8 cellular contexts compared by ENCODE assay signal in genomic region chr16:27314161-27314723, GRCh38. TPM values are rescaled to one million over a fixed set of nuclear protein-coding genes. Genes with fewer than 3 reads are reported as not detected.
DNase-seq lines count a peak whose midpoint lies in the region; ATAC-seq and TF ChIP-seq lines count a peak whose summit lies in the region.

No MANE protein-coding gene starts in this region.

- H3K27me3 ChIP-seq in SJSA1 (replicated peaks) (peaks cover 15% of the 10 kb centered on the region), sigmoid colon (no peaks in the 10 kb centered on the region)

- H3K27ac ChIP-seq in SJSA1, result peak overlapping the region; percentile 59
- H3K27ac ChIP-seq in angular gyrus (ENCODE audit: low read depth, low read length), result peak overlapping the region; percentile 48
- H3K27ac ChIP-seq in sigmoid colon, result peak overlapping the region; percentile 96 to 99 (median 99)

- peak; percentile 12 to 23 for TF ChIP-seq POLR2A in sigmoid colon (IDR thresholded peaks at IDR 0.05)

- no peaks in the 10 kb centered on the region for H3K27me3 Mint-ChIP-seq in Calu3 (ENCODE audit: unreplicated experiment)

- H3K27ac Mint-ChIP-seq in Calu3 (ENCODE audit: unreplicated experiment), result peak overlapping the region; percentile 80

- intact Hi-C loops in Calu3 (cut with micrococcal nuclease; ENCODE audit: unreplicated experiment) (loop anchor here (2.0 to 10.0 kb wide), 3 partner anchors 49 to 901 kb away; partner anchors contain the start of gene XPO6), sigmoid colon (cut with DNase I) (loop anchor here (2.0 kb wide), 4 partner anchors 17 to 71 kb away; partner anchors contain the start of gene NSMCE1)

- TF ChIP-seq CTCF in Calu3 (IDR thresholded peaks at IDR 0.05; ENCODE audit: unreplicated experiment) (no peak), sigmoid colon (IDR thresholded peaks at IDR 0.05) (no peak)

- peak; percentile 17 for ATAC-seq in HG02588 (IDR thresholded peaks at IDR 0.05; ENCODE audit: unreplicated experiment)

- H3K36me3 ChIP-seq in SJSA1, result peaks cover 3% of the 10 kb centered on the region; the same call in 1 of the 2 replicates
- H3K36me3 ChIP-seq in sigmoid colon, result no peaks in the 10 kb centered on the region

- BruUV-seq in Calu3 (replicated peaks; lab: Mats Ljungman, UMichigan), result TSS peak; percentile 83

- CTCF ChIA-PET in Calu3 (lab: Charles Lee), result no interaction called here

- peaks cover 64% of the 10 kb centered on the region for H3K4me1 Mint-ChIP-seq in Calu3 (ENCODE audit: low read depth, unreplicated experiment)

- no peaks in the 10 kb centered on the region for H3K9me3 Mint-ChIP-seq in Calu3 (ENCODE audit: low read depth, unreplicated experiment)

- H3K4me1 ChIP-seq in SJSA1 (replicated peaks) (peaks cover 18% of the 10 kb centered on the region), sigmoid colon (peaks cover 0 to 56% (median 53%) of the 10 kb centered on the region in 4 donors)

- peak in 1 of 4 donors; percentile 54 for TF ChIP-seq EP300 in sigmoid colon (IDR thresholded peaks at IDR 0.05)

- H3K4me3 Mint-ChIP-seq in Calu3 (ENCODE audit: low read depth, unreplicated experiment), result peak overlapping the region; percentile 82

- H3K4me3 ChIP-seq in SJSA1 (peak overlapping the region; percentile 75), sigmoid colon (peak overlapping the region; percentile 74 to 95 (median 88))

- no peaks in the 10 kb centered on the region for H3K9me3 ChIP-seq in SJSA1 (replicated peaks)
- no peaks in the 10 kb centered on the region for H3K9me3 ChIP-seq in sigmoid colon

- DNase-seq in Calu3 (peak; percentile 61), SJSA1 (ENCODE audit: low read depth in 1 of 2, low spot score in 2 of 2) (peak in 1 of 2 experiments; percentile 31), hepatic stellate cell (ENCODE audit: low spot score) (peak; percentile 82), sigmoid colon (peak; percentile 92), NCI-H2107 (lab: John Stamatoyannopoulos, UW) (no peak), NCI-H1105 treated with DMSO at 0.1 percent for 48 hours (lab: John Stamatoyannopoulos, UW) (no peak)

- 0 to 1% methylated on average over 39 of the region's 39 CpGs for WGBS in sigmoid colon, 2 donors

- H3K36me3 Mint-ChIP-seq in Calu3 (ENCODE audit: insufficient read depth, unreplicated experiment), result peaks cover 53% of the 10 kb centered on the region

RNA-seq across cellular contexts. Expression of gene IL4R, which starts 0.5 kb away (rescaled TPM):
- total RNA-seq in Calu3 (2022) (99.0 and 108 TPM in 2 replicates), sigmoid colon (100 to 1,000 TPM in 2 of 4 donors, 10 to 100 TPM in 2; 54.6 to 177 (median 102) TPM)
- total RNA-seq in SJSA1 (2014; rRNA removed; shearing (Covaris generic)), result 5.1 and 8.1 TPM in 2 replicates
- polyA plus RNA-seq in sigmoid colon, result 100 to 1,000 TPM in 1 of 3 donors, 10 to 100 TPM in 2; 16.9 to 105 (median 19.8) TPM

RNA-seq across cellular contexts. Expression of gene NSMCE1, which starts 45.7 kb away (rescaled TPM):
- total RNA-seq in Calu3 (2022) (74.9 and 83.2 TPM in 2 replicates), sigmoid colon (10 to 100 TPM; 32.5 to 51.0 (median 45.1) TPM)
- total RNA-seq in SJSA1 (2014; rRNA removed; shearing (Covaris generic)), result 62.6 and 92.1 TPM in 2 replicates
- polyA plus RNA-seq in sigmoid colon, result 10 to 100 TPM; 54.7 to 65.2 (median 64.2) TPM

Comparison
In these comparisons a context has a peak if more than half of its experiments do, and no peak if none do; other contexts are left out.
1. DNase-seq: peak in Calu3 (single experiment), hepatic stellate cell (single experiment) and sigmoid colon (single experiment); none in NCI-H2107 (single experiment) and NCI-H1105 treated with DMSO at 0.1 percent for 48 hours (single experiment).
2. H3K27ac ChIP-seq: peak in every context shown above with its lines; median percentile 99 in sigmoid colon; 59 in SJSA1; 48 in angular gyrus.